In the genomic region with DNA sequence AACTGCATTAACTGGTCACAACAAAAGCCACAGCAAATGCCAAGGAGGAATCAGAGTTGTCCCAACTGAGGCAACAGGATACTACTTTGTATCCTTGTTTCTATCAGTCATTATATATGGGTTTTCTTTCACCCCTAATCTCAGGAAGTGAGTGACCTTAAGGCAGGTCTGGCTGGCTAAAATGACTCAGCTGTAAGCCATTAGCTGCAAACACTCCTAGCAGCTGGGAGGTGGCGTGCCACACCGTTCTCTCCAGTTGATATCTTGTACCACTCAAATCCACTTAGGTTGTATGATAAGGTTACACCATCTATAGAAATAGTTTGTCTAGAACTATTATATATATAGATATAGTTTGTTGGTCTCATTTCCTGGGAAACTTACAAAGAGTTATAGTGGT, we compare ENCODE assay signal across 23 cellular contexts.
"Had no signal": no experiment of that assay in that cellular context is flagged by ENCODE, and none has a peak within 500 bp of the region (broad histone marks: within the 10 kb centered on the region; RNA-seq: fewer than 3 reads in every experiment).

No MANE protein-coding gene starts in this region.

- H3K4me3 Mint-ChIP-seq: activated CD4-positive, alpha-beta memory T cell treated with anti-CD3 and anti-CD28 coated beads, Interleukin-2, amount 10 ng/mL, durations not matched to agents 7 days and 5 days; activated CD4-positive, alpha-beta T cell treated with anti-CD3 and anti-CD28 coated beads, Interleukin-2, amount 10 ng/mL, durations not matched to agents 24 days and 14 days; activated naive CD8-positive, alpha-beta T cell treated with anti-CD3 and anti-CD28 coated beads, Interleukin-2, amount 50 U/mL, for 24 hours; activated T-cell treated with anti-CD3 and anti-CD28 coated beads, Interleukin-2, amount 50 U/mL, for 72 hours; naive thymus-derived CD4-positive, alpha-beta T cell; T-helper 1 cell treated with Interleukin-12 subunit alpha and Interleukin-12 subunit beta and Interleukin-4 antibody, amounts not matched to agents 30 μg/mL and 1 μg/mL, for 36 hours had no signal

- ATAC-seq: activated CD4-positive, CD25-positive, alpha-beta regulatory T cell treated with anti-CD3 and anti-CD28 coated beads, Interleukin-2, amount 50 U/mL, for 24 hours; activated naive CD8-positive, alpha-beta T cell treated with anti-CD3 and anti-CD28 coated beads, Interleukin-2, amount 50 U/mL, for 24 hours; activated T-cell treated with anti-CD3 and anti-CD28 coated beads, Interleukin-2, amount 50 U/mL, for 72 hours; body of pancreas; esophagus mucosa; left lung; naive thymus-derived CD4-positive, alpha-beta T cell; stimulated activated naive CD8-positive, alpha-beta T cell treated with anti-CD3 and anti-CD28 coated beads, Interleukin-15, Interleukin-2, amounts not matched to agents 100 U/mL and 50 U/mL, for 24 hours had no signal

- DNase-seq: activated CD4-positive, alpha-beta memory T cell treated with anti-CD3 and anti-CD28 coated beads, Interleukin-2, amount 10 ng/mL, durations not matched to agents 7 days and 5 days; activated CD4-positive, alpha-beta T cell treated with anti-CD3 and anti-CD28 coated beads, Interleukin-2, amount 10 ng/mL, durations not matched to agents 24 days and 14 days; activated effector memory CD4-positive, alpha-beta T cell treated with Interleukin-2 at 50 U/mL for 16 hours; activated naive CD4-positive, alpha-beta T cell treated with anti-CD3 and anti-CD28 coated beads, Interleukin-2, amount 50 U/mL, for 16 hours; activated naive CD8-positive, alpha-beta T cell treated with anti-CD3 and anti-CD28 coated beads, Interleukin-2, amount 50 U/mL, for 24 hours; activated T-cell treated with anti-CD3 and anti-CD28 coated beads, Interleukin-2, amount 50 U/mL, for 72 hours; anterior cingulate cortex; body of pancreas; central memory CD4-positive, alpha-beta T cell; effector memory CD4-positive, alpha-beta T cell; foreskin melanocyte; left lung; naive thymus-derived CD4-positive, alpha-beta T cell; stimulated activated CD4-positive, alpha-beta T cell treated with anti-CD3 and anti-CD28 coated beads, Interleukin-4, amount 100 ng/mL, for 24 hours; stimulated activated naive CD8-positive, alpha-beta T cell treated with anti-CD3 and anti-CD28 coated beads, Interleukin-15, Interleukin-2, amounts not matched to agents 100 U/mL and 50 U/mL, for 24 hours; T1000; thyroid gland had no signal

- H3K27me3 Mint-ChIP-seq: activated CD4-positive, alpha-beta memory T cell treated with anti-CD3 and anti-CD28 coated beads, Interleukin-2, amount 10 ng/mL, durations not matched to agents 7 days and 5 days; activated CD4-positive, alpha-beta T cell treated with anti-CD3 and anti-CD28 coated beads, Interleukin-2, amount 10 ng/mL, durations not matched to agents 24 days and 14 days; activated naive CD8-positive, alpha-beta T cell treated with anti-CD3 and anti-CD28 coated beads, Interleukin-2, amount 50 U/mL, for 24 hours; naive thymus-derived CD4-positive, alpha-beta T cell had no signal

- H3K4me1 ChIP-seq: body of pancreas, left lung, thyroid gland had no signal

- H3K4me3 ChIP-seq: body of pancreas, left lung, thyroid gland had no signal

- H3K36me3 Mint-ChIP-seq: naive thymus-derived CD4-positive, alpha-beta T cell had no signal

- H3K27ac Mint-ChIP-seq: activated CD4-positive, alpha-beta memory T cell treated with anti-CD3 and anti-CD28 coated beads, Interleukin-2, amount 10 ng/mL, durations not matched to agents 7 days and 5 days; activated CD4-positive, alpha-beta T cell treated with anti-CD3 and anti-CD28 coated beads, Interleukin-2, amount 10 ng/mL, durations not matched to agents 24 days and 14 days; activated naive CD8-positive, alpha-beta T cell treated with anti-CD3 and anti-CD28 coated beads, Interleukin-2, amount 50 U/mL, for 24 hours; activated T-cell treated with anti-CD3 and anti-CD28 coated beads, Interleukin-2, amount 50 U/mL, for 72 hours; naive thymus-derived CD4-positive, alpha-beta T cell; T-helper 1 cell treated with Interleukin-12 subunit alpha and Interleukin-12 subunit beta and Interleukin-4 antibody, amounts not matched to agents 30 μg/mL and 1 μg/mL, for 36 hours had no signal

- H3K27me3 ChIP-seq: body of pancreas, left lung, thyroid gland had no signal

- H3K9me3 Mint-ChIP-seq: activated CD4-positive, alpha-beta memory T cell treated with anti-CD3 and anti-CD28 coated beads, Interleukin-2, amount 10 ng/mL, durations not matched to agents 7 days and 5 days; activated CD4-positive, alpha-beta T cell treated with anti-CD3 and anti-CD28 coated beads, Interleukin-2, amount 10 ng/mL, durations not matched to agents 24 days and 14 days; activated naive CD8-positive, alpha-beta T cell treated with anti-CD3 and anti-CD28 coated beads, Interleukin-2, amount 50 U/mL, for 24 hours; activated T-cell treated with anti-CD3 and anti-CD28 coated beads, Interleukin-2, amount 50 U/mL, for 72 hours; T-helper 1 cell treated with Interleukin-12 subunit alpha and Interleukin-12 subunit beta and Interleukin-4 antibody, amounts not matched to agents 30 μg/mL and 1 μg/mL, for 36 hours had no signal

- H3K36me3 ChIP-seq: left lung, thyroid gland had no signal

- H3K27ac ChIP-seq: body of pancreas, left lung, thyroid gland, VCaP had no signal

- H3K4me1 Mint-ChIP-seq: activated CD4-positive, alpha-beta memory T cell treated with anti-CD3 and anti-CD28 coated beads, Interleukin-2, amount 10 ng/mL, durations not matched to agents 7 days and 5 days; activated CD4-positive, alpha-beta T cell treated with anti-CD3 and anti-CD28 coated beads, Interleukin-2, amount 10 ng/mL, durations not matched to agents 24 days and 14 days; activated naive CD8-positive, alpha-beta T cell treated with anti-CD3 and anti-CD28 coated beads, Interleukin-2, amount 50 U/mL, for 24 hours; naive thymus-derived CD4-positive, alpha-beta T cell had no signal

- FAIRE-seq: colon, endothelial cell of umbilical vein had no signal

- H3K9me3 ChIP-seq: body of pancreas, left lung, thyroid gland had no signal
